Comparison of ENCODE assay signal across 6 cellular contexts in the genomic region with DNA sequence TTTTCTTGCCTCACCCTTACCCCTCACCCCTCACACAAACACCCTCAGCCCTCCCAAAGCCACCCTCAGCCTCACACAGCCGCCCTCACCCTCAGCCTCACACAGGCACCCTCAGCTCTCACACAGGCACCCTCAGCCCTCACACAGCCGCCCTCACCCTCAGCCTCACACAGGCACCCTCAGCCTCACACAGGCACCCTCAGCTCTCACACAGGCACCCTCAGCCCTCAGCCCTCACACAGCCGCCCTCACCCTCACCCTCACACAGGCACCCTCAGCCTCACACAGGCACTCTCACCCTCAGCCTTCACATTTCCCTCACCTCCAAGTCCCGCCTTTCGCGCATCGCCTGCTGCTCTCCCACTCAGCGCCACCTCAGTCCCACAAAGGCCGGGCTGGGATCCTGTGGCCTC. TPM values are rescaled to one million over a fixed set of nuclear protein-coding genes. Genes with fewer than 3 reads are reported as not detected.
DNase-seq lines count a peak whose midpoint lies in the region; ATAC-seq and TF ChIP-seq lines count a peak whose summit lies in the region.

No MANE protein-coding gene starts in this region.

- 2 to 13% (median 4%) methylated on average over 9 of the region's 9 CpGs for WGBS in heart left ventricle, 4 donors

- H3K36me3 ChIP-seq in heart left ventricle, result peaks cover 0 to 8% (median 0%) of the 10 kb centered on the region in 9 donors
- H3K36me3 ChIP-seq in iPS-18a (ENCODE audit: control insufficient read depth, low read depth, low read length), result no peaks in the 10 kb centered on the region
- no peaks in the 10 kb centered on the region for H3K36me3 ChIP-seq in uterus

- H3K9me3 ChIP-seq in heart left ventricle (no peaks in the 10 kb centered on the region), iPS-18a (ENCODE audit: control insufficient read depth, low read depth, low read length) (no peaks in the 10 kb centered on the region), uterus (no peaks in the 10 kb centered on the region)

- H3K4me3 ChIP-seq in heart left ventricle, result peak overlapping the region; percentile 44 to 98 (median 82)
- peak overlapping the region; percentile 89 for H3K4me3 ChIP-seq in iPS-18a (ENCODE audit: low read length)
- H3K4me3 ChIP-seq in uterus, result peak overlapping the region; percentile 82 to 83

- H3K27me3 ChIP-seq in heart left ventricle (no peaks in the 10 kb centered on the region), iPS-18a (ENCODE audit: control insufficient read depth, insufficient read depth, low read length) (no peaks in the 10 kb centered on the region), uterus (no peaks in the 10 kb centered on the region)

- intact Hi-C loops in heart left ventricle (cut with DNase I) (loop anchor here in 5 of 10 donors (2.0 to 5.0 kb wide), 4 partner anchors 36 to 60 kb away; a partner anchor contains a TSS), Right ventricle myocardium inferior (cut with DNase I) (loop anchor here (2.0 kb wide), 1 partner anchor 54 kb away; a partner anchor contains a TSS), uterus (cut with DNase I; ENCODE audit: low total_unique reads) (no loop called here)

- DNase-seq in heart left ventricle (no peak), Right ventricle myocardium inferior (ENCODE audit: missing footprints) (no peak), uterus (no peak), EL (no peak), RPMI8226 (no peak)

- TF ChIP-seq POLR2A in heart left ventricle (IDR thresholded peaks at IDR 0.05) (no peak), uterus (IDR thresholded peaks at IDR 0.05) (no peak)

- H3K4me1 ChIP-seq in heart left ventricle, result peaks cover 5 to 38% (median 17%) of the 10 kb centered on the region in 12 donors
- no peaks in the 10 kb centered on the region for H3K4me1 ChIP-seq in iPS-18a (ENCODE audit: control insufficient read depth, low read depth, low read length)
- H3K4me1 ChIP-seq in uterus, result peaks cover 0 to 5% of the 10 kb centered on the region in 2 donors

- TF ChIP-seq CTCF in heart left ventricle (IDR thresholded peaks at IDR 0.05) (no peak), uterus (IDR thresholded peaks at IDR 0.05) (no peak)

- ATAC-seq in heart left ventricle (peak in 2 of 4 donors; percentile 1 to 12), Right ventricle myocardium inferior (no peak)

- peak overlapping the region; percentile 77 for H3K9ac ChIP-seq in iPS-18a (ENCODE audit: low read length)

- H3K27ac ChIP-seq in heart left ventricle (peak overlapping the region; percentile 81 to 99 (median 96)), iPS-18a (ENCODE audit: low read length) (no peak overlapping the region), uterus (peak overlapping the region; percentile 94 to 95)

RNA-seq across cellular contexts. Expression of a gene that starts 0.3 kb away (rescaled TPM):
- total RNA-seq in heart left ventricle (1 to 10 TPM; 1.1 to 3.1 (median 2.0) TPM), Right ventricle myocardium inferior (1.8 TPM), uterus (1 to 10 TPM; 3.9 to 5.1 (median 4.6) TPM)
- polyA plus RNA-seq in heart left ventricle, result 1 to 10 TPM in 1 of 2 donors, under 1 TPM in 1; 0.65 to 1.5 TPM

RNA-seq across cellular contexts. Expression of a gene that starts 21.3 kb away (rescaled TPM):
- total RNA-seq in heart left ventricle (10 to 100 TPM; 12.8 to 39.2 (median 20.3) TPM), Right ventricle myocardium inferior (21.7 TPM), uterus (10 to 100 TPM; 27.1 to 62.1 (median 39.2) TPM)
- 10 to 100 TPM; 24.6 to 61.1 TPM for polyA plus RNA-seq in heart left ventricle

RNA-seq across cellular contexts. Expression of a gene that starts 26.8 kb away (rescaled TPM):
- total RNA-seq in heart left ventricle, result 1 to 10 TPM in 7 of 9 donors, under 1 TPM in 2; 0.23 to 6.6 (median 3.0) TPM
- 1 to 10 TPM; 4.4 to 4.6 TPM for polyA plus RNA-seq in heart left ventricle
- total RNA-seq in Right ventricle myocardium inferior, result 3.9 TPM
- total RNA-seq in uterus, result 100 to 1,000 TPM in 1 of 4 donors, 10 to 100 TPM in 1, 1 to 10 TPM in 2; 2.8 to 108 (median 12.9) TPM

RNA-seq across cellular contexts. Expression of a gene that starts 36.0 kb away (rescaled TPM):
- 1 to 10 TPM in 1 of 9 donors, under 1 TPM in 8; 0.18 to 1.1 (median 0.46) TPM for total RNA-seq in heart left ventricle
- polyA plus RNA-seq in heart left ventricle, result under 1 TPM; 0.08 to 0.28 TPM
- 0.19 TPM for total RNA-seq in Right ventricle myocardium inferior
- 1 to 10 TPM in 3 of 4 donors, not detected in 1; 3.4 to 7.2 (median 6.8) TPM for total RNA-seq in uterus

RNA-seq across cellular contexts. Expression of a gene that starts 47.8 kb away (rescaled TPM):
- total RNA-seq in heart left ventricle (1 to 10 TPM; 4.0 to 7.8 (median 5.5) TPM), Right ventricle myocardium inferior (4.2 TPM), uterus (10 to 100 TPM in 1 of 4 donors, 1 to 10 TPM in 3; 1.8 to 10.8 (median 8.2) TPM)
- polyA plus RNA-seq in heart left ventricle, result 1 to 10 TPM; 2.6 to 3.3 TPM
